Comparison of ENCODE assay signal across 8 cellular contexts in genomic region chr3:152596833-152597274, GRCh38.
DNase-seq lines count a peak whose midpoint lies in the region; ATAC-seq and TF ChIP-seq lines count a peak whose summit lies in the region.
"Not testable (repeated sequence)": the region's sequence is repeated elsewhere in the genome, so short reads cannot be mapped to it uniquely, and the experiment has no call there.

No MANE protein-coding gene starts in this region.

- H3K4me1 ChIP-seq in A673 (ENCODE audit: insufficient read depth, low read length, poor library complexity, severe bottlenecking), result peaks cover 11% of the 10 kb centered on the region
- H3K4me1 ChIP-seq in SK-N-SH (ENCODE audit: control insufficient read depth in 1 of 2, insufficient read depth in 2 of 2, low read depth in 1 of 2, low read length in 1 of 2); colonic mucosa: not testable (repeated sequence)
- peaks cover 0 to 12% of the 10 kb centered on the region in 2 donors for H3K4me1 ChIP-seq in right atrium auricular region
- peaks cover 4 to 13% of the 10 kb centered on the region in 2 donors for H3K4me1 ChIP-seq in thoracic aorta (ENCODE audit: control insufficient read depth in 1 of 2, low read depth in 2 of 2)

- peak overlapping the region; percentile 56 for H3K27ac ChIP-seq in A673 (ENCODE audit: low read depth, low read length, poor library complexity, severe bottlenecking)
- not testable (repeated sequence) for H3K27ac ChIP-seq in SK-N-SH (ENCODE audit: low read depth in 2 of 2, low read length in 1 of 2)
- peak overlapping the region; percentile 67 for H3K27ac ChIP-seq in colonic mucosa
- H3K27ac ChIP-seq in right atrium auricular region, result peak overlapping the region; percentile 54 to 80
- peak overlapping the region in 1 of 2 donors; percentile 62 for H3K27ac ChIP-seq in thoracic aorta

- CTCF ChIA-PET in A673 (lab: Charles Lee), result not testable (repeated sequence)
- CTCF ChIA-PET in SK-N-SH (lab: Yijun Ruan, JAX), result interaction anchor here (0.8 kb wide), 1 partner anchor 125 kb away, joined by 3 read pairs; no protein-coding TSS in a partner anchor

- H3K9me3 ChIP-seq in A673 (ENCODE audit: low read depth, low read length, poor library complexity, severe bottlenecking); SK-N-SH; colonic mucosa; right atrium auricular region; thoracic aorta: not testable (repeated sequence)

- WGBS in SK-N-SH (ENCODE audit: low lambda C conversion rate), result 38% methylated on average over 1 of the region's 1 CpG

- not testable (repeated sequence) for H3K9me2 ChIP-seq in SK-N-SH

- not testable (repeated sequence) for H4K20me1 ChIP-seq in SK-N-SH (ENCODE audit: insufficient read depth)

- H3K4me1 Mint-ChIP-seq in HFFc6 (ENCODE audit: low read depth) (peaks cover 22% of the 10 kb centered on the region), mesothelial cell of epicardium (peaks cover 17% of the 10 kb centered on the region), progenitor cell of endocrine pancreas (ENCODE audit: low read depth) (peaks cover 17% of the 10 kb centered on the region)

- DNase-seq in A673 (ENCODE audit: low spot score); HFFc6; SK-N-SH; colonic mucosa; right atrium auricular region (ENCODE audit: low spot score); mesothelial cell of epicardium (ENCODE audit: low spot score in 2 of 2, unreplicated experiment in 2 of 2); progenitor cell of endocrine pancreas (ENCODE audit: low spot score, unreplicated experiment); thoracic aorta (ENCODE audit: low spot score): not testable (repeated sequence)

- BruUV-seq in A673 (replicated peaks; lab: Mats Ljungman, UMichigan), result not testable (repeated sequence)

- not testable (repeated sequence) for ATAC-seq in thoracic aorta (ENCODE audit: insufficient number of reproducible peaks, low FRiP score, low read depth)

- H3K9ac ChIP-seq in SK-N-SH; colonic mucosa (ENCODE audit: low read depth in 2 of 2, low read length in 2 of 2): not testable (repeated sequence)

- H3K4me3 ChIP-seq in A673 (ENCODE audit: low read depth, low read length, poor library complexity, severe bottlenecking); SK-N-SH (ENCODE audit: low read depth in 2 of 2, low read length in 1 of 2); colonic mucosa; right atrium auricular region: not testable (repeated sequence)
- peak overlapping the region; percentile 55 for H3K4me3 ChIP-seq in thoracic aorta

- H3K36me3 Mint-ChIP-seq in HFFc6 (ENCODE audit: low read depth); mesothelial cell of epicardium; progenitor cell of endocrine pancreas (ENCODE audit: insufficient read depth): not testable (repeated sequence)

- not testable (repeated sequence) for H2AFZ ChIP-seq in SK-N-SH (ENCODE audit: low read depth)

- not testable (repeated sequence) for H3K36me3 ChIP-seq in A673 (ENCODE audit: insufficient read depth, low read length, poor library complexity, severe bottlenecking); SK-N-SH (replicated peaks in 1 of 2; ENCODE audit: control insufficient read depth in 1 of 2, insufficient read depth in 2 of 2, low read length in 1 of 2); colonic mucosa; right atrium auricular region; thoracic aorta

- not testable (repeated sequence) for TF ChIP-seq EP300 in SK-N-SH (IDR thresholded peaks at IDR 0.05; ENCODE audit: borderline replicate concordance in 1 of 2, low read depth in 1 of 2, low read length in 1 of 2)

- not testable (repeated sequence) for TF ChIP-seq RAD21 in SK-N-SH (IDR thresholded peaks at IDR 0.05; ENCODE audit: low read length)

- H3K79me2 ChIP-seq in SK-N-SH (ENCODE audit: insufficient read depth), result not testable (repeated sequence)

- POLR2A ChIA-PET in A673 (lab: Charles Lee; ENCODE audit: low non-redundant PET); SK-N-SH (lab: Yijun Ruan, JAX): not testable (repeated sequence)

- not testable (repeated sequence) for TF ChIP-seq CTCF in A673 (conservative IDR thresholded peaks at IDR 0.05; ENCODE audit: low read depth, low read length); HFFc6 (IDR thresholded peaks at IDR 0.05); SK-N-SH (IDR thresholded peaks at IDR 0.05); colonic mucosa (IDR thresholded peaks at IDR 0.05); right atrium auricular region (IDR thresholded peaks at IDR 0.05); mesothelial cell of epicardium (IDR thresholded peaks at IDR 0.05; ENCODE audit: unreplicated experiment); progenitor cell of endocrine pancreas (IDR thresholded peaks at IDR 0.05; ENCODE audit: unreplicated experiment); thoracic aorta (IDR thresholded peaks at IDR 0.05)

- intact Hi-C loops in A673 (cut with micrococcal nuclease; ENCODE audit: unreplicated experiment); colonic mucosa (cut with DNase I): not testable (repeated sequence)

- peak overlapping the region; percentile 72; the same call in 1 of the 2 replicates for H3K4me3 Mint-ChIP-seq in HFFc6
- H3K4me3 Mint-ChIP-seq in mesothelial cell of epicardium; progenitor cell of endocrine pancreas (ENCODE audit: low read depth): not testable (repeated sequence)

- H3K9me3 Mint-ChIP-seq in HFFc6, mesothelial cell of epicardium: not testable (repeated sequence)
- H3K9me3 Mint-ChIP-seq in progenitor cell of endocrine pancreas (ENCODE audit: low read depth), result peaks cover 23% of the 10 kb centered on the region

- H3K27ac Mint-ChIP-seq in HFFc6 (peak overlapping the region; percentile 60; the same call in 1 of the 2 replicates), mesothelial cell of epicardium (peak overlapping the region; percentile 94), progenitor cell of endocrine pancreas (peak overlapping the region; percentile 88)

- H3F3A ChIP-seq in SK-N-SH (replicated peaks; ENCODE audit: insufficient read depth), result not testable (repeated sequence)

- H3K27me3 ChIP-seq in A673 (replicated peaks; ENCODE audit: insufficient read depth, low read depth, low read length, poor library complexity); SK-N-SH (ENCODE audit: insufficient read depth); colonic mucosa; right atrium auricular region; thoracic aorta (replicated peaks; ENCODE audit: insufficient read depth): not testable (repeated sequence)

- H3K27me3 Mint-ChIP-seq in HFFc6 (ENCODE audit: insufficient read depth), result peaks cover 10% of the 10 kb centered on the region
- not testable (repeated sequence) for H3K27me3 Mint-ChIP-seq in mesothelial cell of epicardium (ENCODE audit: low read depth); progenitor cell of endocrine pancreas

- H3K4me2 ChIP-seq in SK-N-SH, result peak overlapping the region; percentile 34; the same call in 1 of the 2 replicates
